In the genomic region with DNA sequence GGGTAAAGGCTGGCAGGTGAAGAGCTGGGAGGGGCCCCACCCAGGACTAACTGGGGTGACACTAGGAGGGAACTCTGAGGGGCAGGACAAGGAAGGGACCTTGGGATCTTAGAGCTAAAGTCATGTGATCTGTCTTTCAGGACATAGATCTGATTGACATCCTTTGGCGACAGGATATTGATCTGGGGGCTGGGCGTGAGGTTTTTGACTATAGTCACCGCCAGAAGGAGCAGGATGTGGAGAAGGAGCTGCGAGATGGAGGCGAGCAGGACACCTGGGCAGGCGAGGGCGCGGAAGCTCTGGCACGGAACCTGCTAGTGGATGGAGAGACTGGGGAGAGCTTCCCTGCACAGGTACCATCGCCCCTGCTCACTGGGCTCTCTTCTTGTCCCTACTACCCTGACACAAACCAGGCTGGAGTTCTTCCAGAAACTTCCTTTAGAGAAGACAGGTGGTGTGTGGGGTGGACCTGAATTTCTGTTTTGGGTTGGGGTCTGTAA, we compare ENCODE assay signal across 11 cellular contexts. TPM values are rescaled to one million over a fixed set of nuclear protein-coding genes. Genes with fewer than 3 reads are reported as not detected.
DNase-seq lines count a peak whose midpoint lies in the region; ATAC-seq and TF ChIP-seq lines count a peak whose summit lies in the region.
"Had no signal": no experiment of that assay in that cellular context is flagged by ENCODE, and none has a peak within 500 bp of the region (broad histone marks: within the 10 kb centered on the region; RNA-seq: fewer than 3 reads in every experiment).

No MANE protein-coding gene starts in this region.

- ATAC-seq in WTC11 (no peak), HG02759 (IDR thresholded peaks at IDR 0.05; ENCODE audit: unreplicated experiment) (no peak), GM21447 (IDR thresholded peaks at IDR 0.05; ENCODE audit: unreplicated experiment) (no peak)
- ATAC-seq in stimulated activated naive CD8-positive, alpha-beta T cell treated with anti-CD3 and anti-CD28 coated beads, Interleukin-15, amount 100 ng/mL, for 72 hours = peak; percentile 26

- H3K4me3 ChIP-seq in iPS-11a (ENCODE audit: low read depth, low read length) = peak overlapping the region; percentile 85
- no peak overlapping the region for H3K4me3 ChIP-seq in ascending aorta

- H3K27ac ChIP-seq in ascending aorta = peak overlapping the region in 1 of 2 donors; percentile 5

- peaks cover 70% of the 10 kb centered on the region for H3K36me3 Mint-ChIP-seq in activated naive CD4-positive, alpha-beta T cell treated with anti-CD3 and anti-CD28 coated beads for 36 hours (ENCODE audit: low read depth)
- H3K36me3 Mint-ChIP-seq in WTC11 = peaks cover 62% of the 10 kb centered on the region

- no peaks in the 10 kb centered on the region for H3K9me3 ChIP-seq in ascending aorta
- H3K9me3 ChIP-seq: vagina had no signal

- no peak for TF ChIP-seq CTCF in WTC11 (IDR thresholded peaks at IDR 0.05)
- TF ChIP-seq CTCF in ascending aorta (IDR thresholded peaks at IDR 0.05) = no peak

- H3K4me1 Mint-ChIP-seq in activated naive CD4-positive, alpha-beta T cell treated with anti-CD3 and anti-CD28 coated beads for 36 hours (ENCODE audit: low read depth) = peaks cover 69% of the 10 kb centered on the region
- H3K4me1 Mint-ChIP-seq in WTC11 = peaks cover 58% of the 10 kb centered on the region
- H3K4me1 Mint-ChIP-seq in stimulated activated naive CD8-positive, alpha-beta T cell treated with anti-CD3 and anti-CD28 coated beads, Interleukin-15, amount 100 ng/mL, for 72 hours = peaks cover 98% of the 10 kb centered on the region

- POLR2A ChIA-PET in WTC11 (lab: Charles Lee) = interaction anchor here (0.5 to 3.6 kb wide), 11 partner anchors 10 to 652 kb away, joined by 3 to 32 read pairs (median 4); a partner anchor contains a TSS

- no peaks in the 10 kb centered on the region for H3K27me3 Mint-ChIP-seq in activated naive CD4-positive, alpha-beta T cell treated with anti-CD3 and anti-CD28 coated beads for 36 hours (ENCODE audit: low read depth)
- H3K27me3 Mint-ChIP-seq in WTC11 (ENCODE audit: low read depth) = no peaks in the 10 kb centered on the region
- no peaks in the 10 kb centered on the region for H3K27me3 Mint-ChIP-seq in stimulated activated naive CD8-positive, alpha-beta T cell treated with anti-CD3 and anti-CD28 coated beads, Interleukin-15, amount 100 ng/mL, for 72 hours

- H3K27me3 ChIP-seq in ascending aorta = no peaks in the 10 kb centered on the region
- H3K27me3 ChIP-seq: vagina had no signal

- intact Hi-C loops in activated naive CD4-positive, alpha-beta T cell treated with anti-CD3 and anti-CD28 coated beads for 36 hours (cut with micrococcal nuclease) = loop anchor here (1.0 kb wide), 1 partner anchor 8 kb away; a partner anchor contains a TSS
- intact Hi-C loops in ascending aorta (cut with DNase I) = loop anchor here (10.0 kb wide), 1 partner anchor 1139 kb away; no protein-coding TSS in a partner anchor

- H3K4me1 ChIP-seq in ascending aorta = peaks cover 30 to 51% of the 10 kb centered on the region in 2 donors

- peak overlapping the region; percentile 63 for H3K4me3 Mint-ChIP-seq in activated naive CD4-positive, alpha-beta T cell treated with anti-CD3 and anti-CD28 coated beads for 36 hours
- H3K4me3 Mint-ChIP-seq in WTC11 = peak overlapping the region; percentile 85
- peak overlapping the region; percentile 88 to 93 for H3K4me3 Mint-ChIP-seq in stimulated activated naive CD8-positive, alpha-beta T cell treated with anti-CD3 and anti-CD28 coated beads, Interleukin-15, amount 100 ng/mL, for 72 hours

- peaks cover 48 to 67% of the 10 kb centered on the region in 2 donors for H3K36me3 ChIP-seq in ascending aorta

- H3K9me3 Mint-ChIP-seq in activated naive CD4-positive, alpha-beta T cell treated with anti-CD3 and anti-CD28 coated beads for 36 hours = no peaks in the 10 kb centered on the region
- no peaks in the 10 kb centered on the region for H3K9me3 Mint-ChIP-seq in WTC11
- H3K9me3 Mint-ChIP-seq in stimulated activated naive CD8-positive, alpha-beta T cell treated with anti-CD3 and anti-CD28 coated beads, Interleukin-15, amount 100 ng/mL, for 72 hours = no peaks in the 10 kb centered on the region

- CTCF ChIA-PET in activated naive CD4-positive, alpha-beta T cell treated with anti-CD3 and anti-CD28 coated beads for 36 hours (lab: Charles Lee) = interaction anchor here (0.6 to 1.7 kb wide), 14 partner anchors 9 to 200 kb away, joined by 3 to 9 read pairs (median 4); a partner anchor contains a TSS
- CTCF ChIA-PET in WTC11 (lab: Charles Lee) = interaction anchor here (0.6 to 3.5 kb wide), 7 partner anchors 8 to 98 kb away, joined by 3 to 29 read pairs (median 4); a partner anchor contains a TSS

- peak overlapping the region; percentile 99 for H3K27ac Mint-ChIP-seq in activated naive CD4-positive, alpha-beta T cell treated with anti-CD3 and anti-CD28 coated beads for 36 hours
- H3K27ac Mint-ChIP-seq in WTC11 = peak overlapping the region; percentile 99
- peak overlapping the region; percentile 100 for H3K27ac Mint-ChIP-seq in stimulated activated naive CD8-positive, alpha-beta T cell treated with anti-CD3 and anti-CD28 coated beads, Interleukin-15, amount 100 ng/mL, for 72 hours

- DNase-seq in activated naive CD4-positive, alpha-beta T cell treated with anti-CD3 and anti-CD28 coated beads for 36 hours = peak; percentile 49
- no peak for DNase-seq in activated naive CD4-positive, alpha-beta T cell treated with Interleukin-2 at 50 U/mL for 16 hours
- DNase-seq in WTC11 (ENCODE audit: low spot score) (no peak), ascending aorta (ENCODE audit: low spot score in 2 of 2) (no peak)
- peak in 1 of 2 donors; percentile 42 for DNase-seq in stimulated activated naive CD8-positive, alpha-beta T cell treated with anti-CD3 and anti-CD28 coated beads, Interleukin-15, amount 100 ng/mL, for 72 hours
- DNase-seq: AML-193, NCI-H2107 had no signal

TF ChIP-seq in WTC11, 78 proteins besides CTCF, POLR2A, EP300 and RAD21:
- TF ChIP-seq, protein P1, sequence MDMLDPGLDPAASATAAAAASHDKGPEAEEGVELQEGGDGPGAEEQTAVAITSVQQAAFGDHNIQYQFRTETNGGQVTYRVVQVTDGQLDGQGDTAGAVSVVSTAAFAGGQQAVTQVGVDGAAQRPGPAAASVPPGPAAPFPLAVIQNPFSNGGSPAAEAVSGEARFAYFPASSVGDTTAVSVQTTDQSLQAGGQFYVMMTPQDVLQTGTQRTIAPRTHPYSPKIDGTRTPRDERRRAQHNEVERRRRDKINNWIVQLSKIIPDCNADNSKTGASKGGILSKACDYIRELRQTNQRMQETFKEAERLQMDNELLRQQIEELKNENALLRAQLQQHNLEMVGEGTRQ (CRISPR knock-in tag; IDR thresholded peaks at IDR 0.05) = peak; percentile 39
- no peak for TF ChIP-seq ZNF138 (CRISPR knock-in tag; conservative IDR thresholded peaks at IDR 0.05)

RNA-seq across cellular contexts. Expression of a gene that starts 8.1 kb away (rescaled TPM):
- total RNA-seq in activated naive CD4-positive, alpha-beta T cell treated with anti-CD3 and anti-CD28 coated beads for 36 hours = 100 to 1,000 TPM in 1 of 2 experiments, 10 to 100 TPM in 1; 95.2 to 102 TPM
- total RNA-seq in WTC11 (2021) = 130 to 149 TPM (median 131 TPM) in 3 replicates
- 114 TPM for total RNA-seq in ascending aorta

RNA-seq across cellular contexts. Expression of a gene that starts 18.7 kb away (rescaled TPM):
- total RNA-seq in activated naive CD4-positive, alpha-beta T cell treated with anti-CD3 and anti-CD28 coated beads for 36 hours = 1 to 10 TPM; 2.4 to 3.3 TPM
- total RNA-seq in WTC11 (2021) = 0.37 to 0.44 TPM in 2 of 3 replicates, not detected in the other
- 155 TPM for total RNA-seq in ascending aorta

RNA-seq across cellular contexts. Expression of a gene that starts 45.0 kb away (rescaled TPM):
- total RNA-seq in activated naive CD4-positive, alpha-beta T cell treated with anti-CD3 and anti-CD28 coated beads for 36 hours = 10 to 100 TPM; 61.6 to 63.0 TPM
- 162 to 167 TPM (median 165 TPM) in 3 replicates for total RNA-seq in WTC11 (2021)
- 20.2 TPM for total RNA-seq in ascending aorta

RNA-seq across cellular contexts. Expression of a gene that starts 51.3 kb away (rescaled TPM):
- 10 to 100 TPM; 20.2 to 23.0 TPM for total RNA-seq in activated naive CD4-positive, alpha-beta T cell treated with anti-CD3 and anti-CD28 coated beads for 36 hours
- total RNA-seq in WTC11 (2021) = 19.3 to 24.5 TPM (median 20.1 TPM) in 3 replicates
- 6.6 TPM for total RNA-seq in ascending aorta

Comparison
In these comparisons a context has a peak if more than half of its experiments do, and no peak if none do; other contexts are left out.
1. RNA of a gene that starts 18.7 kb away (total RNA-seq): 155 TPM in ascending aorta (single experiment); 2.4 to 3.3 TPM in activated naive CD4-positive, alpha-beta T cell treated with anti-CD3 and anti-CD28 coated beads for 36 hours and 0.37 to 0.44 TPM in WTC11; every median in the first group is over 10 times any median in the second.
2. Peak in every context shown above with its lines, with median percentiles within 50 percentile points of each other: H3K27ac Mint-ChIP-seq and H3K4me3 Mint-ChIP-seq.